ENCODE assay signal across 27 cellular contexts in the genomic region with DNA sequence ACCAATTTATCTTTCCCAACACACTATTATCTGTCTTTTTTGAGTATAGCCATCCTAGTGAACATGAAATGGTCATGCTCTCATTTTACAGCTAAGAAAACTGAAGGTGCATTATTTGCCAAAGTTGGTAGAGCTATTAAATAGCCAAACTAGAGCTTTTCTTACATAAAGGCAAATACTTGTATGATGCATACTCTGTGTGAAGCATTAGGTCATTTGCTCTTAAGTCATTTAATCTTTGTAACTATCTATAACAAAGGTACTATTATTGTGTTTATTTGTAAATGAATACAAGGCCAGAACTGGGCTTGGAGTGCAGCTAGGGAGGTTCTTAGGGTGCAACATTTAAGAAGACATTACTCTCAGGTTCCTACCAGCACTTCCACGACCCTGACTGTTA.
DNase-seq lines count a peak whose midpoint lies in the region; ATAC-seq, FAIRE-seq and TF ChIP-seq lines count a peak whose summit lies in the region.
"Had no signal": no experiment of that assay in that cellular context is flagged by ENCODE, and none has a peak within 500 bp of the region (broad histone marks: within the 10 kb centered on the region; RNA-seq: fewer than 3 reads in every experiment).

No MANE protein-coding gene starts in this region.

- no TSS peak for BruUV-seq in MCF 10A (replicated peaks; lab: Mats Ljungman, UMichigan)

- H3K36me3 Mint-ChIP-seq in MCF 10A (ENCODE audit: insufficient read depth, unreplicated experiment) (peaks cover 13% of the 10 kb centered on the region), WTC11 (no peaks in the 10 kb centered on the region)
- H3K36me3 Mint-ChIP-seq: CD8-positive, alpha-beta memory T cell had no signal

- TF ChIP-seq CTCF in MCF 10A (IDR thresholded peaks at IDR 0.05; ENCODE audit: unreplicated experiment) (no peak), breast epithelium (IDR thresholded peaks at IDR 0.05) (no peak), HEK293 (tag by site-specific recombination; IDR thresholded peaks at IDR 0.05) (no peak), WTC11 (IDR thresholded peaks at IDR 0.05) (no peak), keratinocyte (optimal IDR thresholded peaks at IDR 0.05 in 1 of 3, IDR thresholded peaks at IDR 0.05 in 1 of 3, conservative IDR thresholded peaks at IDR 0.05 in 1 of 3; ENCODE audit: extremely low read depth in 1 of 3, insufficient read depth in 2 of 3, low read length in 3 of 3) (no peak)

- no peak overlapping the region for H2AFZ ChIP-seq in keratinocyte (ENCODE audit: control insufficient read depth, low read length)

- H3K79me2 ChIP-seq in keratinocyte (ENCODE audit: control insufficient read depth, insufficient read depth, low read length) = no peaks in the 10 kb centered on the region

- peak; percentile 43 for FAIRE-seq in keratinocyte (lab: Jason Lieb, UNC)
- FAIRE-seq: G401.6, GM12892, GM18507, GM19239, H54, RCC 7860 had no signal

- no peaks in the 10 kb centered on the region for H3K9me3 Mint-ChIP-seq in MCF 10A (ENCODE audit: unreplicated experiment)
- peaks cover 4% of the 10 kb centered on the region; the same call in 1 of the 2 replicates for H3K9me3 Mint-ChIP-seq in WTC11
- H3K9me3 Mint-ChIP-seq: CD8-positive, alpha-beta memory T cell had no signal

- H3K9me1 ChIP-seq in keratinocyte (ENCODE audit: control insufficient read depth, extremely low read depth, insufficient read depth, low read length) = no peaks in the 10 kb centered on the region

- H3K9me3 ChIP-seq in breast epithelium (no peaks in the 10 kb centered on the region), HEK293 (ENCODE audit: control insufficient read depth, insufficient read depth, low read depth, low read length) (no peaks in the 10 kb centered on the region; the same call in 1 of the 2 replicates), keratinocyte (ENCODE audit: control insufficient read depth, low read depth, low read length) (no peaks in the 10 kb centered on the region)

- H3K4me3 ChIP-seq in breast epithelium = no peak overlapping the region
- H3K4me3 ChIP-seq in HEK293 (ENCODE audit: low read depth, low read length) = no peak overlapping the region
- no peak overlapping the region for H3K4me3 ChIP-seq in keratinocyte (ENCODE audit: control insufficient read depth in 2 of 3, extremely low read depth in 1 of 3, insufficient read depth in 2 of 3, low read depth in 1 of 3, low read length in 3 of 3)

- H3K36me3 ChIP-seq in breast epithelium (no peaks in the 10 kb centered on the region), HEK293 (ENCODE audit: control insufficient read depth in 2 of 2, insufficient read depth in 1 of 2, low read length in 2 of 2) (no peaks in the 10 kb centered on the region), keratinocyte (ENCODE audit: control insufficient read depth in 2 of 2, extremely low read depth in 1 of 2, insufficient read depth in 2 of 2, low read length in 2 of 2) (peaks cover 22 to 40% of the 10 kb centered on the region in 2 experiments)

- H3K27ac Mint-ChIP-seq in MCF 10A (ENCODE audit: low read depth, unreplicated experiment) (peak overlapping the region; percentile 57), WTC11 (no peak overlapping the region)

- POLR2A ChIA-PET in MCF 10A (lab: Yijun Ruan, JAX) = interaction anchor here (0.6 kb wide), 1 partner anchor 195 kb away, joined by 3 read pairs; no protein-coding TSS in a partner anchor
- POLR2A ChIA-PET in HEK293 (lab: Yijun Ruan, JAX) = no interaction called here
- POLR2A ChIA-PET in WTC11 (lab: Charles Lee) = no interaction called here

- DNase-seq in MCF 10A (ENCODE audit: unreplicated experiment) = no peak
- DNase-seq in breast epithelium (ENCODE audit: low spot score in 2 of 2) = no peak
- DNase-seq in WTC11 (ENCODE audit: low spot score) = no peak
- DNase-seq in keratinocyte (ENCODE audit: low read depth, low spot score) = no peak
- DNase-seq in stimulated activated naive CD4-positive, alpha-beta T cell (lab: John Stamatoyannopoulos, UW) = no peak
- DNase-seq: 8988T; Calu3; CD8-positive, alpha-beta memory T cell; DMS153; KG1; NCI-H1092 treated with DMSO at 0.1 percent for 48 hours; NCI-H146; NCI-H2029 treated with DMSO at 0.1 percent for 48 hours; NCI-H2171; NCI-H524 treated with DMSO at 0.1 percent for 48 hours; NCI-H82 had no signal

- no peaks in the 10 kb centered on the region for H3K27me3 Mint-ChIP-seq in MCF 10A (ENCODE audit: insufficient read depth, unreplicated experiment)
- no peaks in the 10 kb centered on the region for H3K27me3 Mint-ChIP-seq in WTC11 (ENCODE audit: low read depth)

- no peak overlapping the region for H3K9ac ChIP-seq in keratinocyte (ENCODE audit: control insufficient read depth, extremely low read depth, insufficient read depth, low read length)

- CTCF ChIA-PET in MCF 10A (lab: Yijun Ruan, JAX) = interaction anchor here (0.6 kb wide), 2 partner anchors 123 to 1526 kb away, joined by 4 to 5 read pairs; a partner anchor contains a TSS
- CTCF ChIA-PET in HEK293 (lab: Yijun Ruan, JAX) = interaction anchor here (0.6 to 1.4 kb wide), 5 partner anchors 13 to 1761 kb away, joined by 3 read pairs; no protein-coding TSS in a partner anchor
- CTCF ChIA-PET in WTC11 (lab: Charles Lee) = interaction anchor here (0.9 to 1.4 kb wide), 2 partner anchors 202 to 564 kb away, joined by 3 to 4 read pairs; no protein-coding TSS in a partner anchor

- intact Hi-C loops in MCF 10A (cut with micrococcal nuclease) (no loop called here), breast epithelium (cut with DNase I; ENCODE audit: low total_unique reads) (no loop called here)

- H3K4me1 ChIP-seq in breast epithelium = no peaks in the 10 kb centered on the region
- H3K4me1 ChIP-seq in HEK293 (ENCODE audit: control insufficient read depth, insufficient read depth, low read length) = peaks cover 19% of the 10 kb centered on the region
- H3K4me1 ChIP-seq in keratinocyte (ENCODE audit: control insufficient read depth, extremely low read depth, insufficient read depth, low read length) = peaks cover 17% of the 10 kb centered on the region

- peaks cover 27% of the 10 kb centered on the region for H3K4me1 Mint-ChIP-seq in MCF 10A (ENCODE audit: insufficient read depth, unreplicated experiment)
- peaks cover 16% of the 10 kb centered on the region for H3K4me1 Mint-ChIP-seq in WTC11
- H3K4me1 Mint-ChIP-seq: CD8-positive, alpha-beta memory T cell had no signal

- no peak overlapping the region for H3K4me2 ChIP-seq in keratinocyte (ENCODE audit: control insufficient read depth, extremely low read depth, insufficient read depth, low read depth, low read length)

- ATAC-seq in WTC11 = peak; percentile 36; the same call in 1 of the 2 replicates
- no peak for ATAC-seq in HG02642 (IDR thresholded peaks at IDR 0.05; ENCODE audit: poor library complexity, unreplicated experiment)
- ATAC-seq in GM19035 (IDR thresholded peaks at IDR 0.05; ENCODE audit: unreplicated experiment) = no peak
- ATAC-seq: Right ventricle myocardium inferior had no signal

- H3K4me3 Mint-ChIP-seq in MCF 10A (ENCODE audit: unreplicated experiment) (no peak overlapping the region), WTC11 (no peak overlapping the region)
- H3K4me3 Mint-ChIP-seq: CD8-positive, alpha-beta memory T cell had no signal

- no peaks in the 10 kb centered on the region for H4K20me1 ChIP-seq in keratinocyte (ENCODE audit: control insufficient read depth, extremely low read depth, insufficient read depth, low read length)

- TF ChIP-seq POLR2A in breast epithelium (IDR thresholded peaks at IDR 0.05) = no peak

- H3K27me3 ChIP-seq in breast epithelium (no peaks in the 10 kb centered on the region), keratinocyte (ENCODE audit: control insufficient read depth, extremely low read depth, insufficient read depth, low read length) (no peaks in the 10 kb centered on the region)

- H3K27ac ChIP-seq in breast epithelium (no peak overlapping the region), HEK293 (ENCODE audit: extremely low read depth, low read depth, low read length) (no peak overlapping the region), keratinocyte (ENCODE audit: control insufficient read depth, insufficient read depth, low read length) (peak overlapping the region; percentile 3)
- H3K27ac ChIP-seq: C4-2B had no signal

- dilution Hi-C loops in keratinocyte (cut with MboI; ENCODE audit: extremely low pct_ligation_motif_present, low sequenced_read_pairs) = no loop called here

TF ChIP-seq in HEK293, 187 proteins besides CTCF, POLR2A, EP300 and RAD21 (continues in another document):
- TF ChIP-seq, protein P1, sequence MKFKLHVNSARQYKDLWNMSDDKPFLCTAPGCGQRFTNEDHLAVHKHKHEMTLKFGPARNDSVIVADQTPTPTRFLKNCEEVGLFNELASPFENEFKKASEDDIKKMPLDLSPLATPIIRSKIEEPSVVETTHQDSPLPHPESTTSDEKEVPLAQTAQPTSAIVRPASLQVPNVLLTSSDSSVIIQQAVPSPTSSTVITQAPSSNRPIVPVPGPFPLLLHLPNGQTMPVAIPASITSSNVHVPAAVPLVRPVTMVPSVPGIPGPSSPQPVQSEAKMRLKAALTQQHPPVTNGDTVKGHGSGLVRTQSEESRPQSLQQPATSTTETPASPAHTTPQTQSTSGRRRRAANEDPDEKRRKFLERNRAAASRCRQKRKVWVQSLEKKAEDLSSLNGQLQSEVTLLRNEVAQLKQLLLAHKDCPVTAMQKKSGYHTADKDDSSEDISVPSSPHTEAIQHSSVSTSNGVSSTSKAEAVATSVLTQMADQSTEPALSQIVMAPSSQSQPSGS (tag by site-specific recombination; IDR thresholded peaks at IDR 0.05; ENCODE audit: low read depth) = 0 out of 2 replicates have a peak, but pooled peaks have one; percentile 9
- no peak for TF ChIP-seq ZNF837 (tag by site-specific recombination; IDR thresholded peaks at IDR 0.05)
- no peak for TF ChIP-seq FEZF1 (tag by site-specific recombination; IDR thresholded peaks at IDR 0.05)
- no peak for TF ChIP-seq ZNF311 (tag by site-specific recombination; IDR thresholded peaks at IDR 0.05; ENCODE audit: borderline replicate concordance)

TF ChIP-seq in WTC11, 78 proteins besides CTCF, POLR2A, EP300 and RAD21 (continues in another document):
- TF ChIP-seq, protein P2, sequence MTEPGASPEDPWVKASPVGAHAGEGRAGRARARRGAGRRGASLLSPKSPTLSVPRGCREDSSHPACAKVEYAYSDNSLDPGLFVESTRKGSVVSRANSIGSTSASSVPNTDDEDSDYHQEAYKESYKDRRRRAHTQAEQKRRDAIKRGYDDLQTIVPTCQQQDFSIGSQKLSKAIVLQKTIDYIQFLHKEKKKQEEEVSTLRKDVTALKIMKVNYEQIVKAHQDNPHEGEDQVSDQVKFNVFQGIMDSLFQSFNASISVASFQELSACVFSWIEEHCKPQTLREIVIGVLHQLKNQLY (CRISPR knock-in tag; IDR thresholded peaks at IDR 0.05) = no peak
